1 cellular context compared by ENCODE assay signal in genomic region chr1:200410566-200410878, GRCh38.
TF ChIP-seq lines count a peak whose summit lies in the region.

No MANE protein-coding gene starts in this region.

TF ChIP-seq in HEK293, 187 proteins besides CTCF, POLR2A, EP300 and RAD21 (continued from another document):
- peak; percentile 85 for TF ChIP-seq ZBTB44 (tag by site-specific recombination; IDR thresholded peaks at IDR 0.05)
- TF ChIP-seq ZNF175 (tag by site-specific recombination; IDR thresholded peaks at IDR 0.05) = no peak
- TF ChIP-seq ZNF391 (tag by site-specific recombination; IDR thresholded peaks at IDR 0.05; ENCODE audit: borderline replicate concordance, low read depth) = 0 out of 2 replicates have a peak, but pooled peaks have one; percentile 0
- TF ChIP-seq ZEB2 (tag by site-specific recombination; IDR thresholded peaks at IDR 0.05) = 0 out of 2 replicates have a peak, but pooled peaks have one; percentile 62
- TF ChIP-seq ZNF664 (tag by site-specific recombination; IDR thresholded peaks at IDR 0.05) = peak; percentile 71
